9 cellular contexts compared by ENCODE assay signal in genomic region chr7:38824948-38825347, GRCh38.
"Had no signal": no experiment of that assay in that cellular context is flagged by ENCODE, and none has a peak within 500 bp of the region (broad histone marks: within the 10 kb centered on the region; RNA-seq: fewer than 3 reads in every experiment).

No MANE protein-coding gene starts in this region.

- H3K27ac ChIP-seq: GM23248 had no signal

- H3K4me1 Mint-ChIP-seq: GM23338, H9 had no signal

- H3K9me3 Mint-ChIP-seq: GM23338, H9, HFFc6 had no signal

- H3K27ac Mint-ChIP-seq: GM23338, H9, HFFc6 had no signal

- H3K36me3 ChIP-seq: HAP-1 had no signal

- H3K4me3 ChIP-seq: GM23248, GM23338, HAP-1 had no signal

- H2AFZ ChIP-seq: GM23338 had no signal

- DNase-seq: GOT3, H7, H9, HCEC 1CT, HFFc6 had no signal

- H3K4me1 ChIP-seq: HAP-1 had no signal

- H3K9ac ChIP-seq: GM23248 had no signal

- H3K4me3 Mint-ChIP-seq: GM23338, H9, HFFc6 had no signal

- H3K9me3 ChIP-seq: HAP-1 had no signal

- H3K4me2 ChIP-seq: GM23338 had no signal

- ATAC-seq: GM23338, HCT116 had no signal
